8 cellular contexts compared by ENCODE assay signal in the genomic region with DNA sequence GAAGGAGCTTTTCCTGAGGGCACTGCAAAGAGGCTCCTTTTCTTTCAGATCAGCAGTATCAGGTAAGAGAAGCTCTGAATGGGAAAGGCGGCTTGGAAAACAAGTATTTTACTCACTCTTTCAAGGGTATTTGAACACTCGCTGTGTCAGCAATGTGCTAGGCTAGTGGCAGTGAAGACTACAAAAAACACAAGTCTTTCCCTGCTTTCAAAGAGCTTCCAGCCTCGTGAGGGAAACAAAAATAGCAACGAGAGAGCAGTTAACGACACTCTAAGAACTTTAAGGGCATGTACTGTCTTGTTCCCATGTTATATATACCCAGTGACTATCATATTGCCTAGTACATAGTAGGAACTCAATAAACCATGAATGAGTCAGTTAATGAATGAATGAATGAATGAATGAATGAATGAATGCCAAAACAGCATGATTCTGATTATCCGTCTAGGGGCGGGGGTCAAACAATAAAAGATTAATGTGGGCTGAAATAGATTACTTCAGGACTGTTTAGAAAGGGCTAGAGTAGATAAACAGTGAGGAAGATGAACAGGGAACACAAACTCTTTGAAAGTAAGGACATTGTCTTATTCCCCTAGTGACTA. TPM values are rescaled to one million over a fixed set of nuclear protein-coding genes. Genes with fewer than 3 reads are reported as not detected.
DNase-seq lines count a peak whose midpoint lies in the region; ATAC-seq and TF ChIP-seq lines count a peak whose summit lies in the region.

No MANE protein-coding gene starts in this region.

- H3K27me3 Mint-ChIP-seq in WTC11 (ENCODE audit: low read depth): peaks cover 8% of the 10 kb centered on the region
- peaks cover 31% of the 10 kb centered on the region for H3K27me3 Mint-ChIP-seq in stimulated activated naive CD8-positive, alpha-beta T cell treated with anti-CD3 and anti-CD28 coated beads, Interleukin-15, amount 100 ng/mL, for 72 hours

- POLR2A ChIA-PET in HEK293T (lab: Yijun Ruan, JAX) (interaction anchor here (0.6 to 2.2 kb wide), 3 partner anchors 9 to 196 kb away, joined by 3 to 12 read pairs (median 4); partner anchors contain the start of gene MCOLN3), WTC11 (lab: Charles Lee) (no interaction called here)

- intact Hi-C loops in left ventricle myocardium superior (cut with micrococcal nuclease): no loop called here

- H3K36me3 Mint-ChIP-seq in WTC11: no peaks in the 10 kb centered on the region

- DNase-seq in HEK293T (ENCODE audit: extremely low spot score): no peak
- no peak for DNase-seq in WTC11 (ENCODE audit: low spot score)
- DNase-seq in left ventricle myocardium superior: no peak
- no peak for DNase-seq in stimulated activated naive CD8-positive, alpha-beta T cell treated with anti-CD3 and anti-CD28 coated beads, Interleukin-15, amount 100 ng/mL, for 72 hours
- DNase-seq in ecto neural progenitor cell (ENCODE audit: low spot score): no peak
- no peak for DNase-seq in NCI-H2029 treated with DMSO at 0.1 percent for 48 hours (lab: John Stamatoyannopoulos, UW)

- no peak for TF ChIP-seq CTCF in WTC11 (IDR thresholded peaks at IDR 0.05)

- CTCF ChIA-PET in HEK293T (lab: Yijun Ruan, JAX) (interaction anchor here (0.6 to 2.0 kb wide), 3 partner anchors 118 to 226 kb away, joined by 3 to 8 read pairs (median 5); no protein-coding TSS in a partner anchor), WTC11 (lab: Charles Lee) (interaction anchor here (1.0 to 2.9 kb wide), 6 partner anchors 13 to 240 kb away, joined by 3 to 21 read pairs (median 4); partner anchors contain the start of genes C1orf52 and MCOLN3)

- peak; percentile 18 for ATAC-seq in WTC11
- peak; percentile 52 for ATAC-seq in left ventricle myocardium superior
- peak; percentile 10 for ATAC-seq in stimulated activated naive CD8-positive, alpha-beta T cell treated with anti-CD3 and anti-CD28 coated beads, Interleukin-15, amount 100 ng/mL, for 72 hours
- ATAC-seq in GM18519 (IDR thresholded peaks at IDR 0.05; ENCODE audit: low FRiP score, unreplicated experiment): no peak
- ATAC-seq in HG02884 (IDR thresholded peaks at IDR 0.05; ENCODE audit: unreplicated experiment): no peak

- peak overlapping the region; percentile 90 for H3K4me3 Mint-ChIP-seq in WTC11
- H3K4me3 Mint-ChIP-seq in stimulated activated naive CD8-positive, alpha-beta T cell treated with anti-CD3 and anti-CD28 coated beads, Interleukin-15, amount 100 ng/mL, for 72 hours: peak overlapping the region; percentile 96 to 97

- H3K27ac Mint-ChIP-seq in WTC11: 0 out of 2 replicates have a peak overlapping the region, but pooled peaks have one; percentile 19
- no peak overlapping the region for H3K27ac Mint-ChIP-seq in stimulated activated naive CD8-positive, alpha-beta T cell treated with anti-CD3 and anti-CD28 coated beads, Interleukin-15, amount 100 ng/mL, for 72 hours

- H3K9me3 Mint-ChIP-seq in WTC11: no peaks in the 10 kb centered on the region
- H3K9me3 Mint-ChIP-seq in stimulated activated naive CD8-positive, alpha-beta T cell treated with anti-CD3 and anti-CD28 coated beads, Interleukin-15, amount 100 ng/mL, for 72 hours: no peaks in the 10 kb centered on the region

- H3K4me1 Mint-ChIP-seq in WTC11: peaks cover 31% of the 10 kb centered on the region
- H3K4me1 Mint-ChIP-seq in stimulated activated naive CD8-positive, alpha-beta T cell treated with anti-CD3 and anti-CD28 coated beads, Interleukin-15, amount 100 ng/mL, for 72 hours: peaks cover 16% of the 10 kb centered on the region

TF ChIP-seq in HEK293T, 16 proteins besides CTCF, POLR2A, EP300 and RAD21:
- TF ChIP-seq FOXM1 (IDR thresholded peaks at IDR 0.05; ENCODE audit: borderline replicate concordance) (no peak), FOXA1 (IDR thresholded peaks at IDR 0.05) (no peak), L3MBTL2 (conservative IDR thresholded peaks at IDR 0.05) (peak; percentile 46; the same call in 1 of the 2 replicates), CTBP1 (IDR thresholded peaks at IDR 0.05; ENCODE audit: borderline replicate concordance) (no peak), TARDBP (IDR thresholded peaks at IDR 0.05) (no peak), BHLHE40 (IDR thresholded peaks at IDR 0.05; ENCODE audit: borderline replicate concordance) (no peak), HDGF (IDR thresholded peaks at IDR 0.05; ENCODE audit: borderline replicate concordance) (no peak)

TF ChIP-seq in WTC11, 78 proteins besides CTCF, POLR2A, EP300 and RAD21:
- TF ChIP-seq, protein P1, sequence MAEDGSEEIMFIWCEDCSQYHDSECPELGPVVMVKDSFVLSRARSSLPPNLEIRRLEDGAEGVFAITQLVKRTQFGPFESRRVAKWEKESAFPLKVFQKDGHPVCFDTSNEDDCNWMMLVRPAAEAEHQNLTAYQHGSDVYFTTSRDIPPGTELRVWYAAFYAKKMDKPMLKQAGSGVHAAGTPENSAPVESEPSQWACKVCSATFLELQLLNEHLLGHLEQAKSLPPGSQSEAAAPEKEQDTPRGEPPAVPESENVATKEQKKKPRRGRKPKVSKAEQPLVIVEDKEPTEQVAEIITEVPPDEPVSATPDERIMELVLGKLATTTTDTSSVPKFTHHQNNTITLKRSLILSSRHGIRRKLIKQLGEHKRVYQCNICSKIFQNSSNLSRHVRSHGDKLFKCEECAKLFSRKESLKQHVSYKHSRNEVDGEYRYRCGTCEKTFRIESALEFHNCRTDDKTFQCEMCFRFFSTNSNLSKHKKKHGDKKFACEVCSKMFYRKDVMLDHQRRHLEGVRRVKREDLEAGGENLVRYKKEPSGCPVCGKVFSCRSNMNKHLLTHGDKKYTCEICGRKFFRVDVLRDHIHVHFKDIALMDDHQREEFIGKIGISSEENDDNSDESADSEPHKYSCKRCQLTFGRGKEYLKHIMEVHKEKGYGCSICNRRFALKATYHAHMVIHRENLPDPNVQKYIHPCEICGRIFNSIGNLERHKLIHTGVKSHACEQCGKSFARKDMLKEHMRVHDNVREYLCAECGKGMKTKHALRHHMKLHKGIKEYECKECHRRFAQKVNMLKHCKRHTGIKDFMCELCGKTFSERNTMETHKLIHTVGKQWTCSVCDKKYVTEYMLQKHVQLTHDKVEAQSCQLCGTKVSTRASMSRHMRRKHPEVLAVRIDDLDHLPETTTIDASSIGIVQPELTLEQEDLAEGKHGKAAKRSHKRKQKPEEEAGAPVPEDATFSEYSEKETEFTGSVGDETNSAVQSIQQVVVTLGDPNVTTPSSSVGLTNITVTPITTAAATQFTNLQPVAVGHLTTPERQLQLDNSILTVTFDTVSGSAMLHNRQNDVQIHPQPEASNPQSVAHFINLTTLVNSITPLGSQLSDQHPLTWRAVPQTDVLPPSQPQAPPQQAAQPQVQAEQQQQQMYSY (CRISPR knock-in tag; IDR thresholded peaks at IDR 0.05): no peak
- TF ChIP-seq ELF4 (CRISPR knock-in tag; IDR thresholded peaks at IDR 0.05; ENCODE audit: low read depth) (no peak), KAT7 (CRISPR knock-in tag; IDR thresholded peaks at IDR 0.05; ENCODE audit: borderline replicate concordance) (no peak), ATF1 (CRISPR knock-in tag; IDR thresholded peaks at IDR 0.05) (no peak), SMAD3 (CRISPR knock-in tag; IDR thresholded peaks at IDR 0.05; ENCODE audit: borderline replicate concordance) (no peak), ZNF138 (CRISPR knock-in tag; conservative IDR thresholded peaks at IDR 0.05) (no peak), TCF7 (CRISPR knock-in tag; IDR thresholded peaks at IDR 0.05; ENCODE audit: low read depth) (no peak), NR2C2 (CRISPR knock-in tag; IDR thresholded peaks at IDR 0.05) (no peak), CDX4 (CRISPR knock-in tag; IDR thresholded peaks at IDR 0.05; ENCODE audit: borderline replicate concordance) (no peak), ZNF423 (CRISPR knock-in tag; IDR thresholded peaks at IDR 0.05) (no peak), GTF2I (CRISPR knock-in tag; conservative IDR thresholded peaks at IDR 0.05) (no peak), ZNF121 (CRISPR knock-in tag; IDR thresholded peaks at IDR 0.05) (no peak), SP1 (CRISPR knock-in tag; conservative IDR thresholded peaks at IDR 0.05) (no peak), IRF2 (CRISPR knock-in tag; IDR thresholded peaks at IDR 0.05; ENCODE audit: borderline replicate concordance, low read depth) (no peak), RELA (CRISPR knock-in tag; IDR thresholded peaks at IDR 0.05; ENCODE audit: borderline replicate concordance) (no peak), NFATC4 (CRISPR knock-in tag; IDR thresholded peaks at IDR 0.05) (no peak)
- TF ChIP-seq, protein P2, sequence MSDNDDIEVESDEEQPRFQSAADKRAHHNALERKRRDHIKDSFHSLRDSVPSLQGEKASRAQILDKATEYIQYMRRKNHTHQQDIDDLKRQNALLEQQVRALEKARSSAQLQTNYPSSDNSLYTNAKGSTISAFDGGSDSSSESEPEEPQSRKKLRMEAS (CRISPR knock-in tag; IDR thresholded peaks at IDR 0.05): no peak

RNA-seq across cellular contexts. Expression of gene MCOLN3, which starts 14.2 kb away (rescaled TPM):
- 3.5 to 6.4 TPM (median 3.8 TPM) in 3 replicates for total RNA-seq in WTC11 (2021)
- total RNA-seq in left ventricle myocardium superior: 0.72 TPM

Comparison
In these comparisons a context has a peak if more than half of its experiments do, and no peak if none do; other contexts are left out.
1. ATAC-seq: peak in WTC11 (single experiment), left ventricle myocardium superior (single experiment) and stimulated activated naive CD8-positive, alpha-beta T cell treated with anti-CD3 and anti-CD28 coated beads, Interleukin-15, amount 100 ng/mL, for 72 hours (single experiment); none in GM18519 (single experiment) and HG02884 (single experiment).